In the genomic region with DNA sequence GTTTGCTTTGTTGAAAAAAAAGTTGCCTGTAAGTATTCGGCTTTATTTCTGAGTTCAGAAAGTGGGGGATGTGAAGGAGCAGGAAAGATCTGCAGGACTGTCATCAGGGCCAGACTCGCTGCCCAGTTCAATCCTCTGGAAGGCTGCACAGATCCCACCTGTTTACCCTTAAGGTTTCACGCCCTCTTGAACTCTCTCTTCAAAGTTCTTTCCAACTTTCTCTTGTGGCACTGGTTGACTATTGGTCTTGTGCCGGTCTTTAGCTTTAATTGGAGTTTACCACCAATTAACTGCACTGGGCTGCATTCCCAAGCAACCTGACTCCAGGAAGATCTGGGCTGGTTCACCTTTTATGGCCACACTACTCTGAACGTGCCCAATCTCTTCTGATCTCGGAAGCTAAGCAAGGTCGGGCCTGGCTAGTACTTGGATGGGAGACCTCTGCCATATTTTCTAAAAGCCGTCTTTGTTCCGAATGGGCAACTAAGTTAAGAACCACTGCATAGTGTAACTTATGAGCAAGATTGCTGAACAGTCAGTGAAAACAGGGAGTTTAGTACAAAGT, we compare ENCODE assay signal across 16 cellular contexts.
DNase-seq lines count a peak whose midpoint lies in the region; ATAC-seq lines count a peak whose summit lies in the region.
"Had no signal": no experiment of that assay in that cellular context is flagged by ENCODE, and none has a peak within 500 bp of the region (broad histone marks: within the 10 kb centered on the region; RNA-seq: fewer than 3 reads in every experiment).

No MANE protein-coding gene starts in this region.

- intact Hi-C loops in Right ventricle myocardium inferior (cut with DNase I) = no loop called here
- intact Hi-C loops in Right ventricle myocardium superior (cut with DNase I) = no loop called here

- DNase-seq in Right ventricle myocardium inferior (ENCODE audit: missing footprints) (peak; percentile 5), Right ventricle myocardium superior (no peak), ELF-1 (ENCODE audit: low read depth, low spot score) (peak; percentile 7), SK-MEL-5 (ENCODE audit: low read depth, low spot score) (peak; percentile 10), left kidney (ENCODE audit: low read depth, low spot score) (peak; percentile 16)
- no peak for DNase-seq in activated T-cell treated with anti-CD3 and anti-CD28 coated beads, Interleukin-2, amount 50 U/mL, for 1 hour
- DNase-seq: AML-193; Caco-2; Calu3; CD4-positive, alpha-beta T cell; CD8-positive, alpha-beta T cell; DMS79 treated with DMSO at 0.1 percent for 48 hours; GDM1 had no signal

- in situ Hi-C loops in SK-MEL-5 (cut with HindIII; ENCODE audit: low pct_unique_long_range_greater_than_20kb, low sequenced_read_pairs) = no loop called here

- ATAC-seq in Right ventricle myocardium inferior = no peak
- ATAC-seq in Right ventricle myocardium superior (ENCODE audit: poor library complexity) = no peak
- no peak for ATAC-seq in HG02884 (IDR thresholded peaks at IDR 0.05; ENCODE audit: unreplicated experiment)
- ATAC-seq: A549; CD8-positive, alpha-beta T cell; GM12878 had no signal

Comparison
In these comparisons a context has a peak if more than half of its experiments do, and no peak if none do; other contexts are left out.
1. DNase-seq: peak in Right ventricle myocardium inferior (single experiment), ELF-1 (single experiment), SK-MEL-5 (single experiment) and left kidney (single experiment); none in Right ventricle myocardium superior (single experiment) and activated T-cell treated with anti-CD3 and anti-CD28 coated beads, Interleukin-2, amount 50 U/mL, for 1 hour (single experiment).